In genomic region chr22:19479358-19480172, GRCh38 we compare ENCODE assay signal across 8 cellular contexts. TPM values are rescaled to one million over a fixed set of nuclear protein-coding genes. Genes with fewer than 3 reads are reported as not detected.
A peak's percentile ranks its signal among the peaks of the same experiment; 100 is the strongest.
DNase-seq lines count a peak whose midpoint lies in the region; ATAC-seq, FAIRE-seq and TF ChIP-seq lines count a peak whose summit lies in the region.

CDC45 (plus strand) TSS chr22:19479920; CDS start chr22:19479969, 49 bp downstream.

- H3K9me3 ChIP-seq in BE2C = no peaks in the 10 kb centered on the region

- H3K4me1 ChIP-seq in BE2C = no peaks in the 10 kb centered on the region

- DNase-seq in BE2C = peak; percentile 95
- peak; percentile 93 for DNase-seq in GM19240 (ENCODE audit: insufficient read length, low spot score)
- peak; percentile 95 to 96 for DNase-seq in NCI-H526 (lab: John Stamatoyannopoulos, UW)
- DNase-seq in activated CD4-positive, alpha-beta T cell treated with anti-CD3 and anti-CD28 coated beads for 48 hours = peak; percentile 96
- DNase-seq in kidney glomerular epithelial cell (lab: John Stamatoyannopoulos, UW) = peak; percentile 99
- peak; percentile 78 to 79 for DNase-seq in stimulated activated CD4-positive, alpha-beta T cell treated with anti-CD3 and anti-CD28 coated beads, Interleukin-1b, Interleukin-23, amount 100 ng/mL, for 1 hour (ENCODE audit: low read depth in 2 of 2)

- peak within 1 kb of the TSS; percentile 82 for H3K4me3 ChIP-seq in BE2C (ENCODE audit: low read depth, low read length)

- H3K27me3 ChIP-seq in BE2C = no peaks in the 10 kb centered on the region

- no peak for TF ChIP-seq CTCF in BE2C (IDR thresholded peaks at IDR 0.05; ENCODE audit: low read depth, low read length)

- peak; percentile 82 for ATAC-seq in HG03460 (IDR thresholded peaks at IDR 0.05; ENCODE audit: unreplicated experiment)

- peak; percentile 75 for FAIRE-seq in colon (lab: Jason Lieb, UNC)

- peaks cover 27% of the 10 kb centered on the region for H3K36me3 ChIP-seq in BE2C

RNA-seq across cellular contexts. Expression of gene CDC45, which starts in this region (rescaled TPM):
- 7.1 TPM for polyA plus RNA-seq in BE2C (2012; ENCODE audit: insufficient read depth, insufficient read length, low read depth)

Comparison
In these comparisons a context has a peak if more than half of its experiments do, and no peak if none do; other contexts are left out.
1. Peak in every context shown above with its lines: DNase-seq, ATAC-seq and H3K4me3 ChIP-seq.